Comparison of ENCODE assay signal across 1 cellular context in the genomic region with DNA sequence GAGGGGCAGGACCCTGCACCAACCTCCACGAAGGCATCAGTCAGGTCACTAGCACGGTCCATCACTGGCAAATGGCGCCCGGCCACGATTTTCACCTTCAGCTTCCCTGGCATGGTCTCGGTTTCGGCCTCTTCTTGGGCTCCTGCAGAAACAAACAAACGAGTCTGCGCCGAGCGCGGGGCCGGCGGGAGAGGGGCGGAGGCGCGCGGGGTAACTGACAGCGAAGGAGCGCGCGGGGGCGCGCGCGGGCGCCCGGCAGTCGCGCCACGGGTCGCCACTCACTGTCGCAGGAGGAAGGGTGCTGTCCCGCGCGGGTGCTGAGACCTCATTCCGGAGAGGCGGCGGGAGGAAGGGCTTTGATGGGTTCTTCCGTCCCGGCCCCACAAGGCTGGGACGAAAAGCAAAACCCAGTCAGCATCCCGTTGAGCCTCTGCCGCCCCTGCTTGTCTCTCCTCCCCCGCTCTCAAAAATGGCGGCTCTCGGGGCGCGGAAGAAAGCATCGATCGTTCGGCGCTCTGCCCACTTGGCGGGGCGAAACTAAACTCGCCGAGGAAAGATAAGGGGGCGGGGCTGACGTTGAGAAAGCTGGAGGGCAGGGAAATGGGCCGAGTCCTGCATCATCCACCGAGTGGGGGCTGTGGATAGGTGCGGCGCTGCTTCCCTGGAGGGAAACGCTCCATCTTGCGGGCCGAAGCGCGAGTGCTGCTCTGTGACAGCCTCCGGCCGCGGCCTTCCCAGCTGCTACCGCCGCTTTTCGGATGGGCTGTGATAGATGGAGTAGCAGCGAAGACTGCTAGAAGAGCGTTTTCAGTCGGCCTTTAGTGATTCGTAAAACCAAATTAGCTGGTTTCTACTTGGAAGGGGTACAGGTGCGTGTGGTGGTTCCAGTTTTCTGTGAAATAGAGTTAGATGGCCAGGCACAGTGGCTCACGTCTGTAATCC.
TF ChIP-seq lines count a peak whose summit lies in the region.

A gene with protein sequence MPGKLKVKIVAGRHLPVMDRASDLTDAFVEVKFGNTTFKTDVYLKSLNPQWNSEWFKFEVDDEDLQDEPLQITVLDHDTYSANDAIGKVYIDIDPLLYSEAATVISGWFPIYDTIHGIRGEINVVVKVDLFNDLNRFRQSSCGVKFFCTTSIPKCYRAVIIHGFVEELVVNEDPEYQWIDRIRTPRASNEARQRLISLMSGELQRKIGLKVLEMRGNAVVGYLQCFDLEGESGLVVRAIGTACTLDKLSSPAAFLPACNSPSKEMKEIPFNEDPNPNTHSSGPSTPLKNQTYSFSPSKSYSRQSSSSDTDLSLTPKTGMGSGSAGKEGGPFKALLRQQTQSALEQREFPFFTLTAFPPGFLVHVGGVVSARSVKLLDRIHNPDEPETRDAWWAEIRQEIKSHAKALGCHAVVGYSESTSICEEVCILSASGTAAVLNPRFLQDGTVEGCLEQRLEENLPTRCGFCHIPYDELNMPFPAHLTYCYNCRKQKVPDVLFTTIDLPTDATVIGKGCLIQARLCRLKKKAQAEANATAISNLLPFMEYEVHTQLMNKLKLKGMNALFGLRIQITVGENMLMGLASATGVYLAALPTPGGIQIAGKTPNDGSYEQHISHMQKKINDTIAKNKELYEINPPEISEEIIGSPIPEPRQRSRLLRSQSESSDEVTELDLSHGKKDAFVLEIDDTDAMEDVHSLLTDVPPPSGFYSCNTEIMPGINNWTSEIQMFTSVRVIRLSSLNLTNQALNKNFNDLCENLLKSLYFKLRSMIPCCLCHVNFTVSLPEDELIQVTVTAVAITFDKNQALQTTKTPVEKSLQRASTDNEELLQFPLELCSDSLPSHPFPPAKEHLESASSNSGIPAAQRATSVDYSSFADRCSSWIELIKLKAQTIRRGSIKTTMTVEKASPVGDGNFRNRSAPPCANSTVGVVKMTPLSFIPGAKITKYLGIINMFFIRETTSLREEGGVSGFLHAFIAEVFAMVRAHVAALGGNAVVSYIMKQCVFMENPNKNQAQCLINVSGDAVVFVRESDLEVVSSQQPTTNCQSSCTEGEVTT (minus strand): TSS at position 505 of the 942 bp plus-strand sequence. CDS start 392 bp downstream, at position 113.

TF ChIP-seq in SK-N-SH, 30 proteins besides CTCF, POLR2A, EP300 and RAD21 (continued from another document):
- TF ChIP-seq, protein P1, sequence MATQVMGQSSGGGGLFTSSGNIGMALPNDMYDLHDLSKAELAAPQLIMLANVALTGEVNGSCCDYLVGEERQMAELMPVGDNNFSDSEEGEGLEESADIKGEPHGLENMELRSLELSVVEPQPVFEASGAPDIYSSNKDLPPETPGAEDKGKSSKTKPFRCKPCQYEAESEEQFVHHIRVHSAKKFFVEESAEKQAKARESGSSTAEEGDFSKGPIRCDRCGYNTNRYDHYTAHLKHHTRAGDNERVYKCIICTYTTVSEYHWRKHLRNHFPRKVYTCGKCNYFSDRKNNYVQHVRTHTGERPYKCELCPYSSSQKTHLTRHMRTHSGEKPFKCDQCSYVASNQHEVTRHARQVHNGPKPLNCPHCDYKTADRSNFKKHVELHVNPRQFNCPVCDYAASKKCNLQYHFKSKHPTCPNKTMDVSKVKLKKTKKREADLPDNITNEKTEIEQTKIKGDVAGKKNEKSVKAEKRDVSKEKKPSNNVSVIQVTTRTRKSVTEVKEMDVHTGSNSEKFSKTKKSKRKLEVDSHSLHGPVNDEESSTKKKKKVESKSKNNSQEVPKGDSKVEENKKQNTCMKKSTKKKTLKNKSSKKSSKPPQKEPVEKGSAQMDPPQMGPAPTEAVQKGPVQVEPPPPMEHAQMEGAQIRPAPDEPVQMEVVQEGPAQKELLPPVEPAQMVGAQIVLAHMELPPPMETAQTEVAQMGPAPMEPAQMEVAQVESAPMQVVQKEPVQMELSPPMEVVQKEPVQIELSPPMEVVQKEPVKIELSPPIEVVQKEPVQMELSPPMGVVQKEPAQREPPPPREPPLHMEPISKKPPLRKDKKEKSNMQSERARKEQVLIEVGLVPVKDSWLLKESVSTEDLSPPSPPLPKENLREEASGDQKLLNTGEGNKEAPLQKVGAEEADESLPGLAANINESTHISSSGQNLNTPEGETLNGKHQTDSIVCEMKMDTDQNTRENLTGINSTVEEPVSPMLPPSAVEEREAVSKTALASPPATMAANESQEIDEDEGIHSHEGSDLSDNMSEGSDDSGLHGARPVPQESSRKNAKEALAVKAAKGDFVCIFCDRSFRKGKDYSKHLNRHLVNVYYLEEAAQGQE (IDR thresholded peaks at IDR 0.05; ENCODE audit: low read depth, low read length): peak; percentile 29; the same call in 1 of the 2 replicates
- TF ChIP-seq, protein P2, sequence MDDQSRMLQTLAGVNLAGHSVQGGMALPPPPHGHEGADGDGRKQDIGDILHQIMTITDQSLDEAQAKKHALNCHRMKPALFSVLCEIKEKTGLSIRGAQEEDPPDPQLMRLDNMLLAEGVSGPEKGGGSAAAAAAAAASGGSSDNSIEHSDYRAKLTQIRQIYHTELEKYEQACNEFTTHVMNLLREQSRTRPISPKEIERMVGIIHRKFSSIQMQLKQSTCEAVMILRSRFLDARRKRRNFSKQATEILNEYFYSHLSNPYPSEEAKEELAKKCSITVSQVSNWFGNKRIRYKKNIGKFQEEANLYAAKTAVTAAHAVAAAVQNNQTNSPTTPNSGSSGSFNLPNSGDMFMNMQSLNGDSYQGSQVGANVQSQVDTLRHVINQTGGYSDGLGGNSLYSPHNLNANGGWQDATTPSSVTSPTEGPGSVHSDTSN (IDR thresholded peaks at IDR 0.05): no peak; the same call in 1 of the 2 replicates
- TF ChIP-seq TEAD4 (IDR thresholded peaks at IDR 0.05; ENCODE audit: borderline replicate concordance, insufficient read depth) (no peak), RXRA (IDR thresholded peaks at IDR 0.05; ENCODE audit: borderline replicate concordance, low read depth) (no peak), USF1 (IDR thresholded peaks at IDR 0.05; ENCODE audit: borderline replicate concordance, low read depth) (no peak), SMC3 (IDR thresholded peaks at IDR 0.05; ENCODE audit: low read depth, low read length) (peak; percentile 30; the same call in 1 of the 2 replicates), TCF12 (IDR thresholded peaks at IDR 0.05) (peak; percentile 15; the same call in 1 of the 2 replicates), MEF2A (IDR thresholded peaks at IDR 0.05; ENCODE audit: borderline replicate concordance, low read depth) (no peak), NRF1 (IDR thresholded peaks at IDR 0.05; ENCODE audit: low read depth, low read length) (peak; percentile 44; the same call in 1 of the 2 replicates), TAF1 (IDR thresholded peaks at IDR 0.05; ENCODE audit: borderline replicate concordance, low read depth, low read length) (peak; percentile 71; the same call in 1 of the 2 replicates), JUND (IDR thresholded peaks at IDR 0.05) (no peak), POLR2AphosphoS5 (IDR thresholded peaks at IDR 0.05; ENCODE audit: low read depth, low read length) (peak; percentile 49; the same call in 1 of the 2 replicates), RFX5 (IDR thresholded peaks at IDR 0.05; ENCODE audit: low read length) (no peak), USF2 (IDR thresholded peaks at IDR 0.05; ENCODE audit: borderline replicate concordance, low read depth, low read length) (no peak; the same call in 1 of the 2 replicates), SIN3A (IDR thresholded peaks at IDR 0.05; ENCODE audit: borderline replicate concordance, low read depth, low read length) (peak; percentile 85; the same call in 1 of the 2 replicates), FOSL2 (IDR thresholded peaks at IDR 0.05; ENCODE audit: borderline replicate concordance, low read depth) (no peak), RCOR1 (IDR thresholded peaks at IDR 0.05; ENCODE audit: low read length) (peak; percentile 67), FOXM1 (IDR thresholded peaks at IDR 0.05; ENCODE audit: low read depth) (no peak), ELF1 (IDR thresholded peaks at IDR 0.05) (peak; percentile 79), MXI1 (IDR thresholded peaks at IDR 0.05; ENCODE audit: low read depth, low read length) (peak; percentile 63)
- TF ChIP-seq, protein P3, sequence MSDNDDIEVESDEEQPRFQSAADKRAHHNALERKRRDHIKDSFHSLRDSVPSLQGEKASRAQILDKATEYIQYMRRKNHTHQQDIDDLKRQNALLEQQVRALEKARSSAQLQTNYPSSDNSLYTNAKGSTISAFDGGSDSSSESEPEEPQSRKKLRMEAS (IDR thresholded peaks at IDR 0.05; ENCODE audit: low read depth): peak; percentile 97
